ENCODE assay signal across 21 cellular contexts in genomic region chr20:6673071-6673470, GRCh38.
DNase-seq lines count a peak whose midpoint lies in the region; ATAC-seq, FAIRE-seq and TF ChIP-seq lines count a peak whose summit lies in the region.
"Had no signal": no experiment of that assay in that cellular context is flagged by ENCODE, and none has a peak within 500 bp of the region (broad histone marks: within the 10 kb centered on the region; RNA-seq: fewer than 3 reads in every experiment).

No MANE protein-coding gene starts in this region.

- H3K27ac ChIP-seq in endothelial cell of umbilical vein (ENCODE audit: insufficient read depth, low read depth, low read length) (peak overlapping the region; percentile 59), RWPE1 (no peak overlapping the region)
- H3K27ac ChIP-seq: A549, SK-N-MC had no signal

- no peak overlapping the region for H3K27ac Mint-ChIP-seq in activated CD8-positive, alpha-beta T cell treated with anti-CD3 and anti-CD28 coated beads for 36 hours
- H3K27ac Mint-ChIP-seq: B cell, CD14-positive monocyte had no signal

- no peak for ATAC-seq in activated CD8-positive, alpha-beta T cell treated with anti-CD3 and anti-CD28 coated beads for 36 hours
- no peak for ATAC-seq in GM21529 (IDR thresholded peaks at IDR 0.05; ENCODE audit: unreplicated experiment)
- ATAC-seq in HG02798 (IDR thresholded peaks at IDR 0.05; ENCODE audit: poor library complexity, unreplicated experiment) = no peak
- ATAC-seq: A549, PC-3 had no signal

- no peaks in the 10 kb centered on the region for H3K4me1 Mint-ChIP-seq in activated CD8-positive, alpha-beta T cell treated with anti-CD3 and anti-CD28 coated beads for 36 hours (ENCODE audit: low read depth)
- H3K4me1 Mint-ChIP-seq: B cell, CD14-positive monocyte had no signal

- no peak overlapping the region for H3K9ac ChIP-seq in endothelial cell of umbilical vein (replicated peaks; ENCODE audit: extremely low read depth, insufficient read depth, low read length)

- FAIRE-seq in endothelial cell of umbilical vein (lab: Jason Lieb, UNC) = peak; percentile 85
- FAIRE-seq: A549, H54 had no signal

- no peak for TF ChIP-seq CTCF in endothelial cell of umbilical vein (IDR thresholded peaks at IDR 0.05; ENCODE audit: extremely low read depth in 1 of 2, insufficient read depth in 1 of 2, low read depth in 1 of 2, low read length in 2 of 2)
- TF ChIP-seq CTCF in RWPE1 (conservative IDR thresholded peaks at IDR 0.05; ENCODE audit: low read depth) = no peak
- TF ChIP-seq CTCF in activated CD8-positive, alpha-beta T cell treated with anti-CD3 and anti-CD28 coated beads for 36 hours (IDR thresholded peaks at IDR 0.05) = no peak

- no peak overlapping the region for H3K4me3 ChIP-seq in endothelial cell of umbilical vein (replicated peaks in 1 of 3; ENCODE audit: insufficient read depth in 1 of 3, low read depth in 1 of 3, low read length in 3 of 3)
- H3K4me3 ChIP-seq: A549, SK-N-MC had no signal

- H4K20me1 ChIP-seq in endothelial cell of umbilical vein (replicated peaks; ENCODE audit: control insufficient read depth, extremely low read depth, insufficient read depth, low read length) = no peaks in the 10 kb centered on the region

- peak; percentile 44 for DNase-seq in CMK (ENCODE audit: low read depth)
- peak; percentile 63 for DNase-seq in OCI-M1 (lab: John Stamatoyannopoulos, UW)
- peak; percentile 97 for DNase-seq in endothelial cell of umbilical vein (ENCODE audit: low read depth, low spot score)
- DNase-seq in mucosa of gallbladder (ENCODE audit: low spot score) = peak; percentile 26
- no peak for DNase-seq in RWPE1 (ENCODE audit: low spot score)
- no peak for DNase-seq in activated CD8-positive, alpha-beta T cell treated with anti-CD3 and anti-CD28 coated beads for 36 hours
- DNase-seq: DMS79, Kasumi-1, NCI-H1436 treated with DMSO at 0.1 percent for 48 hours, NCI-H1930, NCI-H2171, NCI-H524 treated with DMSO at 0.1 percent for 48 hours, PC-3, SHP77 treated with DMSO at 0.1 percent for 48 hours had no signal

- dilution Hi-C loops in endothelial cell of umbilical vein (cut with MboI; ENCODE audit: extremely low pct_ligation_motif_present, low sequenced_read_pairs) = no loop called here

- peak overlapping the region; percentile 77 for H3K4me2 ChIP-seq in endothelial cell of umbilical vein (ENCODE audit: insufficient read depth, low read length)
- H3K4me2 ChIP-seq: A549 had no signal

- H3K27me3 Mint-ChIP-seq in activated CD8-positive, alpha-beta T cell treated with anti-CD3 and anti-CD28 coated beads for 36 hours = no peaks in the 10 kb centered on the region
- H3K27me3 Mint-ChIP-seq: B cell had no signal

- H3K36me3 Mint-ChIP-seq in activated CD8-positive, alpha-beta T cell treated with anti-CD3 and anti-CD28 coated beads for 36 hours (ENCODE audit: low read depth) = no peaks in the 10 kb centered on the region
- H3K36me3 Mint-ChIP-seq: CD14-positive monocyte had no signal

- no peaks in the 10 kb centered on the region for H3K9me1 ChIP-seq in endothelial cell of umbilical vein (replicated peaks; ENCODE audit: control insufficient read depth, extremely low read depth, insufficient read depth, low read length)

- TF ChIP-seq POLR2A in endothelial cell of umbilical vein (IDR thresholded peaks at IDR 0.05; ENCODE audit: low read depth, low read length) = peak; percentile 61

- intact Hi-C loops in endothelial cell of umbilical vein (cut with micrococcal nuclease) = no loop called here
- intact Hi-C loops in activated CD8-positive, alpha-beta T cell treated with anti-CD3 and anti-CD28 coated beads for 36 hours (cut with micrococcal nuclease) = no loop called here

- H3K27me3 ChIP-seq in endothelial cell of umbilical vein (ENCODE audit: control insufficient read depth in 2 of 2, insufficient read depth in 2 of 2, low read length in 2 of 2) = no peaks in the 10 kb centered on the region

- no TSS peak for BruUV-seq in endothelial cell of umbilical vein (replicated peaks; lab: Mats Ljungman, UMichigan)

- no peaks in the 10 kb centered on the region for H3K9me3 Mint-ChIP-seq in activated CD8-positive, alpha-beta T cell treated with anti-CD3 and anti-CD28 coated beads for 36 hours
- H3K9me3 Mint-ChIP-seq: CD14-positive monocyte had no signal

- POLR2A ChIA-PET in endothelial cell of umbilical vein (lab: Charles Lee) = no interaction called here
- POLR2A ChIA-PET in RWPE1 (lab: Yijun Ruan, JAX; ENCODE audit: low non-redundant PET) = no interaction called here
- POLR2A ChIA-PET in activated CD8-positive, alpha-beta T cell treated with anti-CD3 and anti-CD28 coated beads for 36 hours (lab: Charles Lee) = no interaction called here

- H2AFZ ChIP-seq in endothelial cell of umbilical vein (ENCODE audit: low read depth, low read length) = peak overlapping the region; percentile 57

- peaks cover 25% of the 10 kb centered on the region for H3K4me1 ChIP-seq in endothelial cell of umbilical vein (ENCODE audit: control insufficient read depth, extremely low read depth, insufficient read depth, low read length)
- H3K4me1 ChIP-seq: A549 had no signal

- H3K36me3 ChIP-seq in endothelial cell of umbilical vein (ENCODE audit: control insufficient read depth in 2 of 2, extremely low read depth in 1 of 2, insufficient read depth in 2 of 2, low read length in 2 of 2) = no peaks in the 10 kb centered on the region

- no peaks in the 10 kb centered on the region for H3K79me2 ChIP-seq in endothelial cell of umbilical vein (ENCODE audit: control insufficient read depth, insufficient read depth, low read length)

- no peak overlapping the region for H3K4me3 Mint-ChIP-seq in activated CD8-positive, alpha-beta T cell treated with anti-CD3 and anti-CD28 coated beads for 36 hours
- H3K4me3 Mint-ChIP-seq: B cell, CD14-positive monocyte had no signal

- CTCF ChIA-PET in endothelial cell of umbilical vein (lab: Charles Lee) = interaction anchor here (0.7 to 2.1 kb wide), 5 partner anchors 20 to 96 kb away, joined by 3 to 9 read pairs (median 3); no protein-coding TSS in a partner anchor
- CTCF ChIA-PET in RWPE1 (lab: Yijun Ruan, JAX) = no interaction called here
- CTCF ChIA-PET in activated CD8-positive, alpha-beta T cell treated with anti-CD3 and anti-CD28 coated beads for 36 hours (lab: Charles Lee) = no interaction called here

- H3K9me3 ChIP-seq in endothelial cell of umbilical vein (replicated peaks; ENCODE audit: control insufficient read depth, insufficient read depth, low read length) = no peaks in the 10 kb centered on the region
- H3K9me3 ChIP-seq: A549 had no signal

TF ChIP-seq in endothelial cell of umbilical vein, 7 proteins besides CTCF, POLR2A, EP300 and RAD21:
- TF ChIP-seq MYC (IDR thresholded peaks at IDR 0.05; ENCODE audit: low read depth, low read length) (no peak), MAX (IDR thresholded peaks at IDR 0.05; ENCODE audit: insufficient read depth, insufficient read length) (no peak), FOS (IDR thresholded peaks at IDR 0.05; ENCODE audit: borderline replicate concordance, insufficient read depth, low read length) (no peak), JUN (IDR thresholded peaks at IDR 0.05; ENCODE audit: borderline replicate concordance, insufficient read depth, insufficient read length, low read depth) (peak; percentile 14), POLR2AphosphoS5 (IDR thresholded peaks at IDR 0.05; ENCODE audit: insufficient read depth, low read depth, low read length) (peak; percentile 28), EZH2 (IDR thresholded peaks at IDR 0.05; ENCODE audit: borderline replicate concordance, low read depth, low read length, severe bottlenecking) (no peak), GATA2 (IDR thresholded peaks at IDR 0.05; ENCODE audit: insufficient read depth, insufficient read length, low read depth, low read length) (peak; percentile 77)

Comparison
In these comparisons a context has a peak if more than half of its experiments do, and no peak if none do; other contexts are left out.
1. DNase-seq: peak in CMK (single experiment), OCI-M1 (single experiment), endothelial cell of umbilical vein (single experiment) and mucosa of gallbladder (single experiment); none in RWPE1 (single experiment) and activated CD8-positive, alpha-beta T cell treated with anti-CD3 and anti-CD28 coated beads for 36 hours (single experiment).